Comparison of ENCODE assay signal across 16 cellular contexts in genomic region chr1:89489037-89489729, GRCh38. TPM values are rescaled to one million over a fixed set of nuclear protein-coding genes. Genes with fewer than 3 reads are reported as not detected.
DNase-seq lines count a peak whose midpoint lies in the region; ATAC-seq and TF ChIP-seq lines count a peak whose summit lies in the region.
"Had no signal": no experiment of that assay in that cellular context is flagged by ENCODE, and none has a peak within 500 bp of the region (broad histone marks: within the 10 kb centered on the region; RNA-seq: fewer than 3 reads in every experiment).

No MANE protein-coding gene starts in this region.

- peak overlapping the region; percentile 60 for H3K27ac ChIP-seq in HL-60 (replicated peaks)
- H3K27ac ChIP-seq: upper lobe of left lung had no signal

- H3K4me3 ChIP-seq in HL-60 (replicated peaks; ENCODE audit: insufficient read depth, low read length), result no peak overlapping the region
- H3K4me3 ChIP-seq in choroid plexus epithelial cell (ENCODE audit: low read depth, low read length), result no peak overlapping the region
- H3K4me3 ChIP-seq: GM12878, upper lobe of left lung had no signal

- TF ChIP-seq CTCF in HL-60 (IDR thresholded peaks at IDR 0.05; ENCODE audit: insufficient read depth, low read length) (no peak), choroid plexus epithelial cell (conservative IDR thresholded peaks at IDR 0.05; ENCODE audit: low read depth, low read length) (no peak)

- ATAC-seq in GM18519 (IDR thresholded peaks at IDR 0.05; ENCODE audit: low FRiP score, unreplicated experiment), result no peak
- ATAC-seq: activated naive CD4-positive, alpha-beta T cell treated with anti-CD3 and anti-CD28 coated beads, Interleukin-2, amount 50 U/mL, for 72 hours; GM12878; Panc1 had no signal

- H3K27me3 ChIP-seq in HL-60 (ENCODE audit: insufficient read depth, poor library complexity, severe bottlenecking), result no peaks in the 10 kb centered on the region
- H3K27me3 ChIP-seq: upper lobe of left lung had no signal

- DNase-seq in HL-60 (ENCODE audit: low read depth in 1 of 2, low spot score in 1 of 2) (peak; percentile 80 to 92), NOMO-1 treated with dmso at 0.1 percent for 144 hours (lab: John Stamatoyannopoulos, UW; ENCODE audit: unreplicated experiment) (peak; percentile 71), choroid plexus epithelial cell (ENCODE audit: low read depth) (peak; percentile 34), renal cortical epithelial cell (ENCODE audit: low read depth) (peak; percentile 55), NCI-H2171 treated with DMSO at 0.1 percent for 48 hours (lab: John Stamatoyannopoulos, UW) (no peak), globus pallidus (ENCODE audit: low spot score) (no peak), mesenteric fat pad (ENCODE audit: low spot score) (no peak)
- DNase-seq: H9; nucleus accumbens; stimulated activated CD8-positive, alpha-beta memory T cell treated with anti-CD3 and anti-CD28 coated beads, Interleukin-4, amount 100 ng/mL, for 48 hours; T1000 had no signal

RNA-seq across cellular contexts. Expression of gene LRRC8B, which starts 35.4 kb away (rescaled TPM):
- total RNA-seq in renal cortical epithelial cell, result 4.4 and 10.2 TPM in 2 replicates
- 9.6 TPM for total RNA-seq in mesenteric fat pad

Comparison
In these comparisons a context has a peak if more than half of its experiments do, and no peak if none do; other contexts are left out.
1. DNase-seq: peak in HL-60 (2 of 2), NOMO-1 treated with dmso at 0.1 percent for 144 hours (single experiment), choroid plexus epithelial cell (single experiment) and renal cortical epithelial cell (single experiment); none in NCI-H2171 treated with DMSO at 0.1 percent for 48 hours (single experiment), globus pallidus (single experiment) and mesenteric fat pad (single experiment).